15 cellular contexts compared by ENCODE assay signal in the genomic region with DNA sequence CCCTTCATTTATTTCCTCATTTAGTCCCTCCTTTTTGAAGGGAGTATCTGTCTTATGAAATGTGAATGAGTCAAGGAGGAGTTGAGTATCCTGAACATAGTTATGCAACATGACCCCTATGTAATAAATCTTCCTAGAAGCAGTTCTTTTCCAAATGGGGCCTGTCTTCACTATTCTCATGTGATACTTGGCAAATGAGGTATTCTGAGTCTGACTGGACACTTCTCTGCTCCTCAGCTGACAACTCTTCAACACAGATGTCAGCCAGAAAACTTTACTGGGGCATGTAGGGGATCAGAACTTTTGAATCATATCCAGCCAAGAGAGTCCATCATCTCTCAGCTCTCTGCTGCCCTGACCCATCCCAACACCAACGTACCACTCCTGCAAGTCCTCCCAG.
DNase-seq lines count a peak whose midpoint lies in the region; ATAC-seq, FAIRE-seq and TF ChIP-seq lines count a peak whose summit lies in the region.
"Had no signal": no experiment of that assay in that cellular context is flagged by ENCODE, and none has a peak within 500 bp of the region (broad histone marks: within the 10 kb centered on the region; RNA-seq: fewer than 3 reads in every experiment).

No MANE protein-coding gene starts in this region.

- TF ChIP-seq POLR2A in stomach (IDR thresholded peaks at IDR 0.05), result no peak

- TF ChIP-seq CTCF in HFFc6 (IDR thresholded peaks at IDR 0.05) (no peak), RWPE1 (conservative IDR thresholded peaks at IDR 0.05; ENCODE audit: low read depth) (no peak), foreskin keratinocyte (conservative IDR thresholded peaks at IDR 0.05) (no peak), stomach (IDR thresholded peaks at IDR 0.05) (no peak), D721Med (IDR thresholded peaks at IDR 0.05; ENCODE audit: insufficient read depth, missing control alignments) (no peak)

- H3K4me3 ChIP-seq in stomach, result no peak overlapping the region
- H3K4me3 ChIP-seq: spleen had no signal

- H3K9me3 Mint-ChIP-seq in HFFc6, result no peaks in the 10 kb centered on the region
- H3K9me3 Mint-ChIP-seq: activated CD4-positive, alpha-beta T cell treated with anti-CD3 and anti-CD28 coated beads, Interleukin-2, amount 10 ng/mL, durations not matched to agents 7 days and 5 days; dendritic cell treated with granulocyte-macrophage colony-stimulating factor and Interleukin-4, amounts not matched to agents 40 ng/mL and 50 ng/mL, for 4 days had no signal

- 50 to 86% (median 74%) methylated on average over 1 of the region's 1 CpG for WGBS in stomach, 5 donors

- peak; percentile 91 for ATAC-seq in foreskin keratinocyte
- no peak for ATAC-seq in HG03520 (IDR thresholded peaks at IDR 0.05; ENCODE audit: unreplicated experiment)

- CTCF ChIA-PET in RWPE1 (lab: Yijun Ruan, JAX), result no interaction called here

- no peaks in the 10 kb centered on the region for H3K27me3 Mint-ChIP-seq in HFFc6 (ENCODE audit: insufficient read depth)
- H3K27me3 Mint-ChIP-seq: activated CD4-positive, alpha-beta T cell treated with anti-CD3 and anti-CD28 coated beads, Interleukin-2, amount 10 ng/mL, durations not matched to agents 7 days and 5 days; dendritic cell treated with granulocyte-macrophage colony-stimulating factor and Interleukin-4, amounts not matched to agents 40 ng/mL and 50 ng/mL, for 4 days had no signal

- H3K4me1 ChIP-seq in foreskin keratinocyte (peaks cover 9% of the 10 kb centered on the region), stomach (peaks cover 7 to 33% (median 20%) of the 10 kb centered on the region in 4 donors)
- H3K4me1 ChIP-seq: spleen had no signal

- no peak for FAIRE-seq in D721Med (lab: Jason Lieb, UNC)
- FAIRE-seq: G401.6, H1 had no signal

- no peaks in the 10 kb centered on the region for H3K9me3 ChIP-seq in stomach
- H3K9me3 ChIP-seq: spleen had no signal

- intact Hi-C loops in stomach (cut with DNase I; ENCODE audit: low total_unique reads), result no loop called here

- TF ChIP-seq EP300 in stomach (IDR thresholded peaks at IDR 0.05), result no peak

- H3K27ac Mint-ChIP-seq in HFFc6, result peak overlapping the region; percentile 8; the same call in 1 of the 2 replicates
- H3K27ac Mint-ChIP-seq: activated CD4-positive, alpha-beta T cell treated with anti-CD3 and anti-CD28 coated beads, Interleukin-2, amount 10 ng/mL, durations not matched to agents 7 days and 5 days; dendritic cell treated with granulocyte-macrophage colony-stimulating factor and Interleukin-4, amounts not matched to agents 40 ng/mL and 50 ng/mL, for 4 days had no signal

- H3K4me3 Mint-ChIP-seq in HFFc6, result no peak overlapping the region
- H3K4me3 Mint-ChIP-seq: activated CD4-positive, alpha-beta T cell treated with anti-CD3 and anti-CD28 coated beads, Interleukin-2, amount 10 ng/mL, durations not matched to agents 7 days and 5 days; dendritic cell treated with granulocyte-macrophage colony-stimulating factor and Interleukin-4, amounts not matched to agents 40 ng/mL and 50 ng/mL, for 4 days had no signal

- H3K27ac ChIP-seq in RWPE1 (0 out of 2 replicates have a peak overlapping the region, but pooled peaks have one; percentile 36), foreskin keratinocyte (no peak overlapping the region), stomach (peak overlapping the region; percentile 1 to 76 (median 66))
- H3K27ac ChIP-seq: spleen had no signal

- H3K27me3 ChIP-seq in foreskin keratinocyte, result no peaks in the 10 kb centered on the region
- no peaks in the 10 kb centered on the region for H3K27me3 ChIP-seq in stomach
- H3K27me3 ChIP-seq: spleen had no signal

- no peaks in the 10 kb centered on the region for H3K36me3 Mint-ChIP-seq in HFFc6 (ENCODE audit: low read depth)

- POLR2A ChIA-PET in RWPE1 (lab: Yijun Ruan, JAX; ENCODE audit: low non-redundant PET), result no interaction called here

- peak; percentile 50 for DNase-seq in HFFc6
- DNase-seq in RWPE1 (ENCODE audit: low spot score), result peak; percentile 46
- peak; percentile 69 to 85 for DNase-seq in foreskin keratinocyte
- DNase-seq in stomach, result no peak
- no peak for DNase-seq in AML-193 (lab: John Stamatoyannopoulos, UW)
- DNase-seq in D721Med (ENCODE audit: insufficient read length, low spot score), result no peak
- DNase-seq: activated CD4-positive, alpha-beta T cell treated with anti-CD3 and anti-CD28 coated beads, Interleukin-2, amount 10 ng/mL, durations not matched to agents 7 days and 5 days; hypothalamus; Karpas-422; NCI-H446; spleen had no signal

- H3K36me3 ChIP-seq in stomach, result no peaks in the 10 kb centered on the region
- H3K36me3 ChIP-seq: spleen had no signal

- peaks cover 19% of the 10 kb centered on the region for H3K4me1 Mint-ChIP-seq in HFFc6 (ENCODE audit: low read depth)
- H3K4me1 Mint-ChIP-seq: activated CD4-positive, alpha-beta T cell treated with anti-CD3 and anti-CD28 coated beads, Interleukin-2, amount 10 ng/mL, durations not matched to agents 7 days and 5 days had no signal

Comparison
In these comparisons a context has a peak if more than half of its experiments do, and no peak if none do; other contexts are left out.
1. DNase-seq: peak in HFFc6 (single experiment), RWPE1 (single experiment) and foreskin keratinocyte (2 of 2); none in stomach (single experiment), AML-193 (0 of 2) and D721Med (single experiment).